Comparison of ENCODE assay signal across 18 cellular contexts in the genomic region with DNA sequence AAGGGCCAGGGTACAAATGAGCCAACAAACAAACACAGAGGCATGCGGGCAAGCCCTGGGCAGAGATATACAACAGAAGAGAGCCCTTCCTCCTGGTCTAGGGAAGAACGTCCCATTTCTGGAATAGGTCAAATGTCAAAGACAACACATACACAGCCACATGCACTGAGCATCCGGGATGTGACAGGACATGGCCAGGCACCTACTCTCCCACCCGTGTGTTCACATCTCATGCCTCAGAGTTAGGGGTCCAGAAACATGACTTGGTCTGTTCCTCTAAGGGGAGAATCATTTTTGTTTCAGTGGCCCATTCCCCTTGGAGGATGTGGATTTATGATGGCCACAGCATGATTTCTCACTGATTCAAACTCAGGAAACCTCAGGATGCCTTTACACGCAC. TPM values are rescaled to one million over a fixed set of nuclear protein-coding genes. Genes with fewer than 3 reads are reported as not detected.
DNase-seq lines count a peak whose midpoint lies in the region; ATAC-seq and TF ChIP-seq lines count a peak whose summit lies in the region.
"Had no signal": no experiment of that assay in that cellular context is flagged by ENCODE, and none has a peak within 500 bp of the region (broad histone marks: within the 10 kb centered on the region; RNA-seq: fewer than 3 reads in every experiment).

No MANE protein-coding gene starts in this region.

- H3K27ac Mint-ChIP-seq in CD4-positive, alpha-beta T cell: peak overlapping the region; percentile 84
- H3K27ac Mint-ChIP-seq in activated naive CD8-positive, alpha-beta T cell treated with anti-CD3 and anti-CD28 coated beads, Interleukin-2, amount 50 U/mL, for 24 hours: peak overlapping the region; percentile 98

- CTCF ChIA-PET in CD4-positive, alpha-beta T cell (lab: Charles Lee): interaction anchor here (0.7 to 10.3 kb wide), 2 partner anchors 36 to 203 kb away, joined by 3 to 163 read pairs; no protein-coding TSS in a partner anchor

- H3K36me3 ChIP-seq in sigmoid colon: no peaks in the 10 kb centered on the region
- H3K36me3 ChIP-seq: MG63 had no signal

- no peak for TF ChIP-seq EP300 in sigmoid colon (IDR thresholded peaks at IDR 0.05)

- H3K9me3 ChIP-seq in CD4-positive, alpha-beta T cell (ENCODE audit: control insufficient read depth, low read length): peaks cover 12% of the 10 kb centered on the region
- no peaks in the 10 kb centered on the region for H3K9me3 ChIP-seq in sigmoid colon
- H3K9me3 ChIP-seq: Caco-2, MG63 had no signal

- H3K36me3 Mint-ChIP-seq in CD4-positive, alpha-beta T cell (ENCODE audit: low read depth): peaks cover 9% of the 10 kb centered on the region
- H3K36me3 Mint-ChIP-seq in activated naive CD8-positive, alpha-beta T cell treated with anti-CD3 and anti-CD28 coated beads, Interleukin-2, amount 50 U/mL, for 24 hours (ENCODE audit: low read depth): peaks cover 32% of the 10 kb centered on the region

- peaks cover 0 to 75% (median 57%) of the 10 kb centered on the region in 4 donors for H3K4me1 ChIP-seq in sigmoid colon
- H3K4me1 ChIP-seq: Caco-2 had no signal

- H3K27ac ChIP-seq in CD4-positive, alpha-beta T cell (ENCODE audit: low read depth, low read length): no peak overlapping the region
- H3K27ac ChIP-seq in sigmoid colon: peak overlapping the region; percentile 86 to 93 (median 90)

- WGBS in sigmoid colon, 2 donors: 57 to 82% methylated on average over 5 of the region's 5 CpGs

- no peak for ATAC-seq in CD4-positive, alpha-beta T cell (ENCODE audit: poor library complexity)
- no peak for ATAC-seq in activated naive CD8-positive, alpha-beta T cell treated with anti-CD3 and anti-CD28 coated beads, Interleukin-2, amount 50 U/mL, for 24 hours
- no peak for ATAC-seq in HG02571 (IDR thresholded peaks at IDR 0.05; ENCODE audit: unreplicated experiment)

- no peak for DNase-seq in CD4-positive, alpha-beta T cell
- DNase-seq in activated naive CD8-positive, alpha-beta T cell treated with anti-CD3 and anti-CD28 coated beads, Interleukin-2, amount 50 U/mL, for 24 hours: no peak
- DNase-seq in sigmoid colon (no peak), iPS-NIHi7 (ENCODE audit: extremely low spot score) (no peak), DMS53 (lab: John Stamatoyannopoulos, UW) (no peak), NCI-H1694 (lab: John Stamatoyannopoulos, UW) (no peak)
- DNase-seq: activated CD4-positive, alpha-beta T cell treated with anti-CD3 and anti-CD28 coated beads for 4 hours; Caco-2; effector CD8-positive, alpha-beta T cell; MG63; naive B cell; SW 1271 had no signal

- POLR2A ChIA-PET in CD4-positive, alpha-beta T cell (lab: Charles Lee): interaction anchor here (0.8 to 2.6 kb wide), 11 partner anchors 10 to 104 kb away, joined by 3 to 77 read pairs (median 9); partner anchors contain the start of genes DDX24 and IFI27L1

- TF ChIP-seq POLR2A in sigmoid colon (IDR thresholded peaks at IDR 0.05): no peak

- H3K4me1 Mint-ChIP-seq in CD4-positive, alpha-beta T cell (ENCODE audit: low read depth): peaks cover 63% of the 10 kb centered on the region
- peaks cover 81% of the 10 kb centered on the region for H3K4me1 Mint-ChIP-seq in activated naive CD8-positive, alpha-beta T cell treated with anti-CD3 and anti-CD28 coated beads, Interleukin-2, amount 50 U/mL, for 24 hours

- H3K9me3 Mint-ChIP-seq in CD4-positive, alpha-beta T cell: peaks cover 7% of the 10 kb centered on the region
- peaks cover 14% of the 10 kb centered on the region for H3K9me3 Mint-ChIP-seq in activated naive CD8-positive, alpha-beta T cell treated with anti-CD3 and anti-CD28 coated beads, Interleukin-2, amount 50 U/mL, for 24 hours

- no peaks in the 10 kb centered on the region for H3K27me3 Mint-ChIP-seq in CD4-positive, alpha-beta T cell
- H3K27me3 Mint-ChIP-seq in activated naive CD8-positive, alpha-beta T cell treated with anti-CD3 and anti-CD28 coated beads, Interleukin-2, amount 50 U/mL, for 24 hours: peaks cover 18% of the 10 kb centered on the region

- no peaks in the 10 kb centered on the region for H3K27me3 ChIP-seq in CD4-positive, alpha-beta T cell (ENCODE audit: control insufficient read depth, insufficient read depth, low read length)
- H3K27me3 ChIP-seq in sigmoid colon: no peaks in the 10 kb centered on the region
- H3K27me3 ChIP-seq: MG63 had no signal

- no peak overlapping the region for H3K4me3 Mint-ChIP-seq in CD4-positive, alpha-beta T cell
- peak overlapping the region; percentile 59 for H3K4me3 Mint-ChIP-seq in activated naive CD8-positive, alpha-beta T cell treated with anti-CD3 and anti-CD28 coated beads, Interleukin-2, amount 50 U/mL, for 24 hours

- intact Hi-C loops in CD4-positive, alpha-beta T cell (cut with DNase I, micrococcal nuclease): loop anchor here in 1 of 2 experiments (2.0 kb wide), 1 partner anchor 16 kb away; no protein-coding TSS in a partner anchor
- intact Hi-C loops in sigmoid colon (cut with DNase I): no loop called here

- H3K4me3 ChIP-seq in GM12875 (ENCODE audit: low read depth, low read length) (peak overlapping the region; percentile 12), sigmoid colon (peak overlapping the region in 2 of 4 donors; percentile 57 to 65)
- H3K4me3 ChIP-seq: MG63 had no signal

- TF ChIP-seq CTCF in CD4-positive, alpha-beta T cell (IDR thresholded peaks at IDR 0.05): no peak
- TF ChIP-seq CTCF in GM12875 (IDR thresholded peaks at IDR 0.05; ENCODE audit: borderline replicate concordance, insufficient read depth, low read depth, low read length): no peak
- no peak for TF ChIP-seq CTCF in sigmoid colon (IDR thresholded peaks at IDR 0.05)

RNA-seq across cellular contexts. Expression of gene ASB2, which starts 0.8 kb away (rescaled TPM):
- total RNA-seq in CD4-positive, alpha-beta T cell: 1 to 10 TPM in 1 of 2 experiments, under 1 TPM in 1; 0.98 to 1.2 TPM
- 100 to 1,000 TPM; 117 to 178 (median 139) TPM for total RNA-seq in sigmoid colon
- polyA plus RNA-seq in sigmoid colon: 1 to 10 TPM; 1.2 to 10.0 (median 4.2) TPM
- total RNA-seq: Caco-2 had no signal

RNA-seq across cellular contexts. Expression of gene CCDC197, which starts 19.9 kb away (rescaled TPM):
- not detected for total RNA-seq in CD4-positive, alpha-beta T cell
- total RNA-seq in sigmoid colon: not detected
- not detected for polyA plus RNA-seq in sigmoid colon
- total RNA-seq: Caco-2, H1, kidney, sciatic nerve had no signal
- polyA plus RNA-seq: H1, thymus had no signal

RNA-seq across cellular contexts. Expression of gene OTUB2, which starts 49.0 kb away (rescaled TPM):
- not detected for total RNA-seq in CD4-positive, alpha-beta T cell
- total RNA-seq in sigmoid colon: under 1 TPM; 0.14 to 0.71 (median 0.52) TPM
- 1 to 10 TPM in 2 of 3 donors, under 1 TPM in 1; 0.60 to 2.3 (median 2.0) TPM for polyA plus RNA-seq in sigmoid colon

RNA-seq across cellular contexts. Expression of gene FAM181A, which starts 50.0 kb away (rescaled TPM):
- total RNA-seq in CD4-positive, alpha-beta T cell: not detected
- total RNA-seq in sigmoid colon: not detected
- not detected for polyA plus RNA-seq in sigmoid colon
- total RNA-seq: Caco-2, H1, kidney, sciatic nerve had no signal
- polyA plus RNA-seq: H1 had no signal

Comparison
In these comparisons a context has a peak if more than half of its experiments do, and no peak if none do; other contexts are left out.
1. RNA of gene ASB2, which starts 0.8 kb away (total RNA-seq): 117 to 178 TPM in sigmoid colon; 0.98 to 1.2 TPM in CD4-positive, alpha-beta T cell; every median in the first group is over 10 times any median in the second.